ENCODE assay signal across 7 cellular contexts in genomic region chr15:76013470-76013869, GRCh38. TPM values are rescaled to one million over a fixed set of nuclear protein-coding genes. Genes with fewer than 3 reads are reported as not detected.
"Had no signal": no experiment of that assay in that cellular context is flagged by ENCODE, and none has a peak within 500 bp of the region (broad histone marks: within the 10 kb centered on the region; RNA-seq: fewer than 3 reads in every experiment).

No MANE protein-coding gene starts in this region.

RNA-seq across cellular contexts. Expression of gene NRG4, which starts 1.2 kb away (rescaled TPM):
- total RNA-seq: OCI-LY7, Peyer's patch, Right ventricle myocardium inferior, Right ventricle myocardium superior, RPMI7951, SJSA1 had no signal

RNA-seq across cellular contexts. Expression of gene TMEM266, which starts 46.3 kb away (rescaled TPM):
- total RNA-seq: OCI-LY7, PC-3, Peyer's patch, Right ventricle myocardium inferior, RPMI7951 had no signal
